ENCODE assay signal across 8 cellular contexts in the genomic region with DNA sequence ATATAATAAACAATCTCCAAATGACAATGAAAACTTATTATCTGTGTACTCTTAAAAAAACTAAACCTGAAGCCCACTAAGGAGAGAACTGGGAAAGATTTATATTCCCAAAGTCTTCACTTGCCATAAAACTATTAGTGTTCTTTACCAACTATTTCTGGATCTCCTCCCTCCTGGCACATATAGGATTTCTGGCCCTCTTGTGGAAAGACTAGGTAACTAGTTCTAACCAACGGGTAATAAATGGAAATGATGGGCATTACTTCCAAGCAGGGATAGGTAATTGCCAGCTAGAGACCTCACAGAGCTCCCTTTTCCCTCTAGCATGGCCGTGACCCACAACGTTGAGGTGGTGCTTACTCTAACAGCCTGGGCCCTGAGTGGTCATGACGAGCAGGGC.
DNase-seq lines count a peak whose midpoint lies in the region; ATAC-seq and TF ChIP-seq lines count a peak whose summit lies in the region.

No MANE protein-coding gene starts in this region.

- no peaks in the 10 kb centered on the region for H3K36me3 ChIP-seq in KMS-11 (ENCODE audit: insufficient read depth)
- no peaks in the 10 kb centered on the region for H3K36me3 ChIP-seq in WERI-Rb-1
- no peaks in the 10 kb centered on the region for H3K36me3 ChIP-seq in left lung

- no peaks in the 10 kb centered on the region for H4K20me1 ChIP-seq in KMS-11 (ENCODE audit: insufficient read depth)

- intact Hi-C loops in left lung (cut with DNase I) (no loop called here), sciatic nerve (cut with DNase I) (loop anchor here (5.0 kb wide), 1 partner anchor 377 kb away; no protein-coding TSS in a partner anchor)

- H3K27ac ChIP-seq in KMS-11 = no peak overlapping the region
- no peak overlapping the region for H3K27ac ChIP-seq in WERI-Rb-1
- no peak overlapping the region for H3K27ac ChIP-seq in left lung

- ATAC-seq in left lung (peak; percentile 43), sciatic nerve (no peak), HG03342 (IDR thresholded peaks at IDR 0.05; ENCODE audit: unreplicated experiment) (no peak)

- no peak overlapping the region for H3K4me3 ChIP-seq in KMS-11 (IDR thresholded peaks at IDR 0.05; ENCODE audit: insufficient read depth, low read depth, low read length)
- no peak overlapping the region for H3K4me3 ChIP-seq in WERI-Rb-1 (ENCODE audit: low read depth, low read length)
- H3K4me3 ChIP-seq in left lung = no peak overlapping the region

- peak; percentile 50 for TF ChIP-seq CTCF in KMS-11 (conservative IDR thresholded peaks at IDR 0.05; ENCODE audit: low read depth, low read length)
- TF ChIP-seq CTCF in WERI-Rb-1 (IDR thresholded peaks at IDR 0.05; ENCODE audit: low read depth, low read length) = 0 out of 2 replicates have a peak, but pooled peaks have one; percentile 38
- TF ChIP-seq CTCF in left lung (IDR thresholded peaks at IDR 0.05) = no peak

- peak; percentile 19 for DNase-seq in Caki2 (ENCODE audit: low read depth)
- no peak for DNase-seq in WERI-Rb-1
- no peak for DNase-seq in left lung
- DNase-seq in sciatic nerve (ENCODE audit: low spot score) = no peak
- no peak for DNase-seq in stimulated activated CD4-positive, alpha-beta T cell treated with anti-CD3 and anti-CD28 coated beads, Interleukin-4, amount 100 ng/mL, for 1 hour
- DNase-seq in NCI-H187 (lab: John Stamatoyannopoulos, UW) = no peak

- no peaks in the 10 kb centered on the region for H3K9me3 ChIP-seq in WERI-Rb-1 (ENCODE audit: severe bottlenecking)
- H3K9me3 ChIP-seq in left lung = no peaks in the 10 kb centered on the region

- H2AFZ ChIP-seq in KMS-11 (ENCODE audit: low read depth) = no peak overlapping the region

- in situ Hi-C loops in Caki2 (cut with HindIII; ENCODE audit: low pct_unique_long_range_greater_than_20kb, low sequenced_read_pairs) = no loop called here

- no peak overlapping the region for H3K4me2 ChIP-seq in KMS-11

- H3K4me1 ChIP-seq in KMS-11 (ENCODE audit: low read depth, poor library complexity, severe bottlenecking) (no peaks in the 10 kb centered on the region), left lung (no peaks in the 10 kb centered on the region)

- H3K79me2 ChIP-seq in KMS-11 (ENCODE audit: insufficient read depth, low read depth) = no peaks in the 10 kb centered on the region

- no peak overlapping the region for H3K9ac ChIP-seq in KMS-11

- H3K27me3 ChIP-seq in KMS-11 (ENCODE audit: insufficient read depth, low read depth) (no peaks in the 10 kb centered on the region), WERI-Rb-1 (ENCODE audit: insufficient read depth, low read depth, severe bottlenecking) (no peaks in the 10 kb centered on the region), left lung (no peaks in the 10 kb centered on the region)

Comparison
In these comparisons a context has a peak if more than half of its experiments do, and no peak if none do; other contexts are left out.
1. CTCF ChIP-seq: peak in KMS-11 (single experiment) and WERI-Rb-1 (single experiment); none in left lung (0 of 2).